In the genomic region with DNA sequence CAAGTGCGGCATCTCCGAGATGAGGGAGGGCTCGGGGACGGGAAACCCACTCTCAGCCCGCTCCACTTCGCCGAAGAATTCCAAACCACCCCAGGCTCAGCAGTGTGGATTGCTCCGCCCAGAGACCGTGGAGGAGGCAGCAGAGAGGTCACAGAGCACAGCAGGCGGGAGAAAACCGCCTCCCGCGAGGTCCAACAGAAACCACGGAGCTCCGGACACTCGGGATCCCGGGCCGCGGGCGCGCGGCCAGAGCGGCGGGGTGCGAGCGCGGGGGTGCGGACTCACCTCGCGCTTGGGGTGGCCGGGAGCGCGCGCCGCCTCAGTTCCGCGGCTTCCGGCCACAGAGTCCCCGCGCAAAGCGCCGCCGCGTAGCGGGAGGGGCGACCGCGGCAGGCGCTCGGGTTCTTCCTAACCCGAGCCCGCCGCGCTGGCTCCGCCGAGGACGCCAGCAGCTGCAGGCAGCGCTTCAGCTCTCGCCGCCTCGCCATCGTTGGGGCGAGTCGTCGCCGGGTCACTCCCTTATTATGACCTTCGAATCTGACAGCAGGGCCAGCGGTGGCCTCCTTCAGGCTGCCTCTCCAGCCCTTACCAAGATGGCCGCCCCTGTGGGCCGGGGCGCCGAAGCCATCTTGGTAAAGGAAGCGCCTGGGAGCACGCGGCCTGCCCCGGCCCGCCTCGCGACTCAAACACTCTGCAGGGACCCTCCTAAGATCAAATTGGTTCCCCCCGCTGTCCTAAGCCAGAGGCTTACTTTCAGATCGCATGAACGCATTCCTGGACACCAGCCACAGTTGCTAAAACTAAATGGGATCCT, we compare ENCODE assay signal across 1 cellular context.
TF ChIP-seq lines count a peak whose summit lies in the region.

A gene (minus strand): TSS at position 106 of the 814 bp plus-strand sequence. CDS start 20,323 bp downstream, outside the sequence.

TF ChIP-seq in K562, 482 proteins besides CTCF, POLR2A, EP300 and RAD21 (continued from another document and continues in another):
- TF ChIP-seq, protein P1, sequence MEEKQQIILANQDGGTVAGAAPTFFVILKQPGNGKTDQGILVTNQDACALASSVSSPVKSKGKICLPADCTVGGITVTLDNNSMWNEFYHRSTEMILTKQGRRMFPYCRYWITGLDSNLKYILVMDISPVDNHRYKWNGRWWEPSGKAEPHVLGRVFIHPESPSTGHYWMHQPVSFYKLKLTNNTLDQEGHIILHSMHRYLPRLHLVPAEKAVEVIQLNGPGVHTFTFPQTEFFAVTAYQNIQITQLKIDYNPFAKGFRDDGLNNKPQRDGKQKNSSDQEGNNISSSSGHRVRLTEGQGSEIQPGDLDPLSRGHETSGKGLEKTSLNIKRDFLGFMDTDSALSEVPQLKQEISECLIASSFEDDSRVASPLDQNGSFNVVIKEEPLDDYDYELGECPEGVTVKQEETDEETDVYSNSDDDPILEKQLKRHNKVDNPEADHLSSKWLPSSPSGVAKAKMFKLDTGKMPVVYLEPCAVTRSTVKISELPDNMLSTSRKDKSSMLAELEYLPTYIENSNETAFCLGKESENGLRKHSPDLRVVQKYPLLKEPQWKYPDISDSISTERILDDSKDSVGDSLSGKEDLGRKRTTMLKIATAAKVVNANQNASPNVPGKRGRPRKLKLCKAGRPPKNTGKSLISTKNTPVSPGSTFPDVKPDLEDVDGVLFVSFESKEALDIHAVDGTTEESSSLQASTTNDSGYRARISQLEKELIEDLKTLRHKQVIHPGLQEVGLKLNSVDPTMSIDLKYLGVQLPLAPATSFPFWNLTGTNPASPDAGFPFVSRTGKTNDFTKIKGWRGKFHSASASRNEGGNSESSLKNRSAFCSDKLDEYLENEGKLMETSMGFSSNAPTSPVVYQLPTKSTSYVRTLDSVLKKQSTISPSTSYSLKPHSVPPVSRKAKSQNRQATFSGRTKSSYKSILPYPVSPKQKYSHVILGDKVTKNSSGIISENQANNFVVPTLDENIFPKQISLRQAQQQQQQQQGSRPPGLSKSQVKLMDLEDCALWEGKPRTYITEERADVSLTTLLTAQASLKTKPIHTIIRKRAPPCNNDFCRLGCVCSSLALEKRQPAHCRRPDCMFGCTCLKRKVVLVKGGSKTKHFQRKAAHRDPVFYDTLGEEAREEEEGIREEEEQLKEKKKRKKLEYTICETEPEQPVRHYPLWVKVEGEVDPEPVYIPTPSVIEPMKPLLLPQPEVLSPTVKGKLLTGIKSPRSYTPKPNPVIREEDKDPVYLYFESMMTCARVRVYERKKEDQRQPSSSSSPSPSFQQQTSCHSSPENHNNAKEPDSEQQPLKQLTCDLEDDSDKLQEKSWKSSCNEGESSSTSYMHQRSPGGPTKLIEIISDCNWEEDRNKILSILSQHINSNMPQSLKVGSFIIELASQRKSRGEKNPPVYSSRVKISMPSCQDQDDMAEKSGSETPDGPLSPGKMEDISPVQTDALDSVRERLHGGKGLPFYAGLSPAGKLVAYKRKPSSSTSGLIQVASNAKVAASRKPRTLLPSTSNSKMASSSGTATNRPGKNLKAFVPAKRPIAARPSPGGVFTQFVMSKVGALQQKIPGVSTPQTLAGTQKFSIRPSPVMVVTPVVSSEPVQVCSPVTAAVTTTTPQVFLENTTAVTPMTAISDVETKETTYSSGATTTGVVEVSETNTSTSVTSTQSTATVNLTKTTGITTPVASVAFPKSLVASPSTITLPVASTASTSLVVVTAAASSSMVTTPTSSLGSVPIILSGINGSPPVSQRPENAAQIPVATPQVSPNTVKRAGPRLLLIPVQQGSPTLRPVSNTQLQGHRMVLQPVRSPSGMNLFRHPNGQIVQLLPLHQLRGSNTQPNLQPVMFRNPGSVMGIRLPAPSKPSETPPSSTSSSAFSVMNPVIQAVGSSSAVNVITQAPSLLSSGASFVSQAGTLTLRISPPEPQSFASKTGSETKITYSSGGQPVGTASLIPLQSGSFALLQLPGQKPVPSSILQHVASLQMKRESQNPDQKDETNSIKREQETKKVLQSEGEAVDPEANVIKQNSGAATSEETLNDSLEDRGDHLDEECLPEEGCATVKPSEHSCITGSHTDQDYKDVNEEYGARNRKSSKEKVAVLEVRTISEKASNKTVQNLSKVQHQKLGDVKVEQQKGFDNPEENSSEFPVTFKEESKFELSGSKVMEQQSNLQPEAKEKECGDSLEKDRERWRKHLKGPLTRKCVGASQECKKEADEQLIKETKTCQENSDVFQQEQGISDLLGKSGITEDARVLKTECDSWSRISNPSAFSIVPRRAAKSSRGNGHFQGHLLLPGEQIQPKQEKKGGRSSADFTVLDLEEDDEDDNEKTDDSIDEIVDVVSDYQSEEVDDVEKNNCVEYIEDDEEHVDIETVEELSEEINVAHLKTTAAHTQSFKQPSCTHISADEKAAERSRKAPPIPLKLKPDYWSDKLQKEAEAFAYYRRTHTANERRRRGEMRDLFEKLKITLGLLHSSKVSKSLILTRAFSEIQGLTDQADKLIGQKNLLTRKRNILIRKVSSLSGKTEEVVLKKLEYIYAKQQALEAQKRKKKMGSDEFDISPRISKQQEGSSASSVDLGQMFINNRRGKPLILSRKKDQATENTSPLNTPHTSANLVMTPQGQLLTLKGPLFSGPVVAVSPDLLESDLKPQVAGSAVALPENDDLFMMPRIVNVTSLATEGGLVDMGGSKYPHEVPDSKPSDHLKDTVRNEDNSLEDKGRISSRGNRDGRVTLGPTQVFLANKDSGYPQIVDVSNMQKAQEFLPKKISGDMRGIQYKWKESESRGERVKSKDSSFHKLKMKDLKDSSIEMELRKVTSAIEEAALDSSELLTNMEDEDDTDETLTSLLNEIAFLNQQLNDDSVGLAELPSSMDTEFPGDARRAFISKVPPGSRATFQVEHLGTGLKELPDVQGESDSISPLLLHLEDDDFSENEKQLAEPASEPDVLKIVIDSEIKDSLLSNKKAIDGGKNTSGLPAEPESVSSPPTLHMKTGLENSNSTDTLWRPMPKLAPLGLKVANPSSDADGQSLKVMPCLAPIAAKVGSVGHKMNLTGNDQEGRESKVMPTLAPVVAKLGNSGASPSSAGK (IDR thresholded peaks at IDR 0.05) = peak; percentile 98
- TF ChIP-seq ZNF584 (CRISPR knock-in tag; IDR thresholded peaks at IDR 0.05; ENCODE audit: low read depth) (peak; percentile 92), U2AF2 (optimal IDR thresholded peaks at IDR 0.05; ENCODE audit: low read depth, low read length) (no peak), HDGF (IDR thresholded peaks at IDR 0.05) (no peak), FOXM1 (IDR thresholded peaks at IDR 0.05; ENCODE audit: low read depth) (peak; percentile 54; the same call in 1 of the 2 replicates), FOXM1 (CRISPR knock-in tag; IDR thresholded peaks at IDR 0.05; ENCODE audit: low read depth) (no peak), ZNF253 (CRISPR knock-in tag; conservative IDR thresholded peaks at IDR 0.05) (no peak), BRD9 (IDR thresholded peaks at IDR 0.05; ENCODE audit: low read depth, partially characterized antibody) (peak; percentile 79), IFI16 (CRISPR knock-in tag; IDR thresholded peaks at IDR 0.05) (peak; percentile 4; the same call in 1 of the 2 replicates), MXI1 (IDR thresholded peaks at IDR 0.05; ENCODE audit: low read depth, low read length) (0 out of 2 replicates have a peak, but pooled peaks have one; percentile 42), FIP1L1 (IDR thresholded peaks at IDR 0.05; ENCODE audit: low read depth, low read length, poor library complexity, severe bottlenecking) (peak; percentile 89), ZBTB7A (IDR thresholded peaks at IDR 0.05; ENCODE audit: borderline replicate concordance, control insufficient read depth, low read depth, low read length) (peak; percentile 12), COPS2 (conservative IDR thresholded peaks at IDR 0.05) (no peak), NCOA2 (IDR thresholded peaks at IDR 0.05; ENCODE audit: partially characterized antibody in 2 of 2) (no peak), BCOR (IDR thresholded peaks at IDR 0.05) (peak; percentile 65; the same call in 1 of the 2 replicates), HCFC1 (IDR thresholded peaks at IDR 0.05; ENCODE audit: low read depth, low read length) (peak; percentile 95), ZNF408 (CRISPR knock-in tag; IDR thresholded peaks at IDR 0.05; ENCODE audit: low read depth) (no peak), NFATC3 (IDR thresholded peaks at IDR 0.05) (no peak), ZNF12 (CRISPR knock-in tag; IDR thresholded peaks at IDR 0.05) (no peak; the same call in none of the 2 replicates), PRMT5 (CRISPR knock-in tag; IDR thresholded peaks at IDR 0.05) (no peak), SMARCE1 (IDR thresholded peaks at IDR 0.05) (no peak), STAT5A (IDR thresholded peaks at IDR 0.05; ENCODE audit: borderline replicate concordance, low read length) (no peak), IRF2 (CRISPR knock-in tag; IDR thresholded peaks at IDR 0.05) (no peak), CEBPG (CRISPR knock-in tag; IDR thresholded peaks at IDR 0.05) (0 out of 2 replicates have a peak, but pooled peaks have one; percentile 18), CEBPG (tag; conservative IDR thresholded peaks at IDR 0.05 in 1 of 2, IDR thresholded peaks at IDR 0.05 in 1 of 2) (peak in 1 of 2 experiments; percentile 49; a peak in 2 of 4 replicates), RBM17 (IDR thresholded peaks at IDR 0.05; ENCODE audit: borderline replicate concordance, low read depth, low read length) (no peak), ZNF23 (CRISPR knock-in tag; IDR thresholded peaks at IDR 0.05) (no peak), MCM5 (IDR thresholded peaks at IDR 0.05; ENCODE audit: low read depth) (no peak)
- TF ChIP-seq, protein P2, sequence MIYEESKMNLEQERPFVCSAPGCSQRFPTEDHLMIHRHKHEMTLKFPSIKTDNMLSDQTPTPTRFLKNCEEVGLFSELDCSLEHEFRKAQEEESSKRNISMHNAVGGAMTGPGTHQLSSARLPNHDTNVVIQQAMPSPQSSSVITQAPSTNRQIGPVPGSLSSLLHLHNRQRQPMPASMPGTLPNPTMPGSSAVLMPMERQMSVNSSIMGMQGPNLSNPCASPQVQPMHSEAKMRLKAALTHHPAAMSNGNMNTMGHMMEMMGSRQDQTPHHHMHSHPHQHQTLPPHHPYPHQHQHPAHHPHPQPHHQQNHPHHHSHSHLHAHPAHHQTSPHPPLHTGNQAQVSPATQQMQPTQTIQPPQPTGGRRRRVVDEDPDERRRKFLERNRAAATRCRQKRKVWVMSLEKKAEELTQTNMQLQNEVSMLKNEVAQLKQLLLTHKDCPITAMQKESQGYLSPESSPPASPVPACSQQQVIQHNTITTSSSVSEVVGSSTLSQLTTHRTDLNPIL (CRISPR knock-in tag; IDR thresholded peaks at IDR 0.05) = no peak
- TF ChIP-seq, protein P3, sequence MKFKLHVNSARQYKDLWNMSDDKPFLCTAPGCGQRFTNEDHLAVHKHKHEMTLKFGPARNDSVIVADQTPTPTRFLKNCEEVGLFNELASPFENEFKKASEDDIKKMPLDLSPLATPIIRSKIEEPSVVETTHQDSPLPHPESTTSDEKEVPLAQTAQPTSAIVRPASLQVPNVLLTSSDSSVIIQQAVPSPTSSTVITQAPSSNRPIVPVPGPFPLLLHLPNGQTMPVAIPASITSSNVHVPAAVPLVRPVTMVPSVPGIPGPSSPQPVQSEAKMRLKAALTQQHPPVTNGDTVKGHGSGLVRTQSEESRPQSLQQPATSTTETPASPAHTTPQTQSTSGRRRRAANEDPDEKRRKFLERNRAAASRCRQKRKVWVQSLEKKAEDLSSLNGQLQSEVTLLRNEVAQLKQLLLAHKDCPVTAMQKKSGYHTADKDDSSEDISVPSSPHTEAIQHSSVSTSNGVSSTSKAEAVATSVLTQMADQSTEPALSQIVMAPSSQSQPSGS (CRISPR knock-in tag; IDR thresholded peaks at IDR 0.05) = no peak
- TF ChIP-seq, protein P4, sequence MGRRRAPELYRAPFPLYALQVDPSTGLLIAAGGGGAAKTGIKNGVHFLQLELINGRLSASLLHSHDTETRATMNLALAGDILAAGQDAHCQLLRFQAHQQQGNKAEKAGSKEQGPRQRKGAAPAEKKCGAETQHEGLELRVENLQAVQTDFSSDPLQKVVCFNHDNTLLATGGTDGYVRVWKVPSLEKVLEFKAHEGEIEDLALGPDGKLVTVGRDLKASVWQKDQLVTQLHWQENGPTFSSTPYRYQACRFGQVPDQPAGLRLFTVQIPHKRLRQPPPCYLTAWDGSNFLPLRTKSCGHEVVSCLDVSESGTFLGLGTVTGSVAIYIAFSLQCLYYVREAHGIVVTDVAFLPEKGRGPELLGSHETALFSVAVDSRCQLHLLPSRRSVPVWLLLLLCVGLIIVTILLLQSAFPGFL (CRISPR knock-in tag; IDR thresholded peaks at IDR 0.05) = peak; percentile 96; the same call in 1 of the 2 replicates
- TF ChIP-seq, protein P5, sequence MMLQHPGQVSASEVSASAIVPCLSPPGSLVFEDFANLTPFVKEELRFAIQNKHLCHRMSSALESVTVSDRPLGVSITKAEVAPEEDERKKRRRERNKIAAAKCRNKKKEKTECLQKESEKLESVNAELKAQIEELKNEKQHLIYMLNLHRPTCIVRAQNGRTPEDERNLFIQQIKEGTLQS (IDR thresholded peaks at IDR 0.05) = no peak
- TF ChIP-seq, protein P5 (CRISPR knock-in tag; conservative IDR thresholded peaks at IDR 0.05) = peak; percentile 82; the same call in 1 of the 2 replicates
- TF ChIP-seq, protein P6, sequence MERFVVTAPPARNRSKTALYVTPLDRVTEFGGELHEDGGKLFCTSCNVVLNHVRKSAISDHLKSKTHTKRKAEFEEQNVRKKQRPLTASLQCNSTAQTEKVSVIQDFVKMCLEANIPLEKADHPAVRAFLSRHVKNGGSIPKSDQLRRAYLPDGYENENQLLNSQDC (CRISPR knock-in tag; IDR thresholded peaks at IDR 0.05) = 0 out of 2 replicates have a peak, but pooled peaks have one; percentile 38
- TF ChIP-seq, protein P7, sequence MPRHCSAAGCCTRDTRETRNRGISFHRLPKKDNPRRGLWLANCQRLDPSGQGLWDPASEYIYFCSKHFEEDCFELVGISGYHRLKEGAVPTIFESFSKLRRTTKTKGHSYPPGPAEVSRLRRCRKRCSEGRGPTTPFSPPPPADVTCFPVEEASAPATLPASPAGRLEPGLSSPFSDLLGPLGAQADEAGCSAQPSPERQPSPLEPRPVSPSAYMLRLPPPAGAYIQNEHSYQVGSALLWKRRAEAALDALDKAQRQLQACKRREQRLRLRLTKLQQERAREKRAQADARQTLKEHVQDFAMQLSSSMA (CRISPR knock-in tag; IDR thresholded peaks at IDR 0.05) = peak; percentile 99
- TF ChIP-seq, protein P8, sequence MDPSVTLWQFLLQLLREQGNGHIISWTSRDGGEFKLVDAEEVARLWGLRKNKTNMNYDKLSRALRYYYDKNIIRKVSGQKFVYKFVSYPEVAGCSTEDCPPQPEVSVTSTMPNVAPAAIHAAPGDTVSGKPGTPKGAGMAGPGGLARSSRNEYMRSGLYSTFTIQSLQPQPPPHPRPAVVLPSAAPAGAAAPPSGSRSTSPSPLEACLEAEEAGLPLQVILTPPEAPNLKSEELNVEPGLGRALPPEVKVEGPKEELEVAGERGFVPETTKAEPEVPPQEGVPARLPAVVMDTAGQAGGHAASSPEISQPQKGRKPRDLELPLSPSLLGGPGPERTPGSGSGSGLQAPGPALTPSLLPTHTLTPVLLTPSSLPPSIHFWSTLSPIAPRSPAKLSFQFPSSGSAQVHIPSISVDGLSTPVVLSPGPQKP (CRISPR knock-in tag; IDR thresholded peaks at IDR 0.05) = no peak
- TF ChIP-seq, protein P9, sequence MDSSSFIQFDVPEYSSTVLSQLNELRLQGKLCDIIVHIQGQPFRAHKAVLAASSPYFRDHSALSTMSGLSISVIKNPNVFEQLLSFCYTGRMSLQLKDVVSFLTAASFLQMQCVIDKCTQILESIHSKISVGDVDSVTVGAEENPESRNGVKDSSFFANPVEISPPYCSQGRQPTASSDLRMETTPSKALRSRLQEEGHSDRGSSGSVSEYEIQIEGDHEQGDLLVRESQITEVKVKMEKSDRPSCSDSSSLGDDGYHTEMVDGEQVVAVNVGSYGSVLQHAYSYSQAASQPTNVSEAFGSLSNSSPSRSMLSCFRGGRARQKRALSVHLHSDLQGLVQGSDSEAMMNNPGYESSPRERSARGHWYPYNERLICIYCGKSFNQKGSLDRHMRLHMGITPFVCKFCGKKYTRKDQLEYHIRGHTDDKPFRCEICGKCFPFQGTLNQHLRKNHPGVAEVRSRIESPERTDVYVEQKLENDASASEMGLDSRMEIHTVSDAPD (CRISPR knock-in tag; IDR thresholded peaks at IDR 0.05) = no peak
